23 cellular contexts compared by ENCODE assay signal in genomic region chr7:114095885-114096284, GRCh38.
DNase-seq lines count a peak whose midpoint lies in the region; ATAC-seq, FAIRE-seq and TF ChIP-seq lines count a peak whose summit lies in the region.
"Had no signal": no experiment of that assay in that cellular context is flagged by ENCODE, and none has a peak within 500 bp of the region (broad histone marks: within the 10 kb centered on the region; RNA-seq: fewer than 3 reads in every experiment).

No MANE protein-coding gene starts in this region.

- no peak overlapping the region for H3K4me2 ChIP-seq in HepG2 (ENCODE audit: low read depth, low read length)
- H3K4me2 ChIP-seq in K562 (ENCODE audit: insufficient read depth, low read length): no peak overlapping the region
- H3K4me2 ChIP-seq: BLaER1 had no signal

- no peak for TF ChIP-seq RAD21 in HepG2 (CRISPR knock-in tag; IDR thresholded peaks at IDR 0.05)
- TF ChIP-seq RAD21 in K562 (CRISPR knock-in tag; conservative IDR thresholded peaks at IDR 0.05 in 1 of 2, IDR thresholded peaks at IDR 0.05 in 1 of 2): no peak

- POLR2A ChIA-PET in HepG2 (lab: Yijun Ruan, JAX): no interaction called here
- POLR2A ChIA-PET in K562 (lab: Yijun Ruan, JAX): no interaction called here

- BruUV-seq in HepG2 (replicated peaks; lab: Mats Ljungman, UMichigan) (no TSS peak), K562 (replicated peaks; lab: Mats Ljungman, UMichigan) (no TSS peak)

- H3K9ac ChIP-seq in HepG2 (ENCODE audit: insufficient read depth, low read depth, low read length): no peak overlapping the region
- H3K9ac ChIP-seq in K562 (ENCODE audit: insufficient read depth in 1 of 2, low read depth in 2 of 2, low read length in 2 of 2): no peak overlapping the region
- H3K9ac ChIP-seq: BLaER1 had no signal

- H2AFZ ChIP-seq in HepG2 (ENCODE audit: low read length): no peak overlapping the region
- H2AFZ ChIP-seq in K562 (ENCODE audit: low read depth, low read length): no peak overlapping the region

- H3K9me3 ChIP-seq in HepG2 (ENCODE audit: low read length): no peaks in the 10 kb centered on the region
- H3K9me3 ChIP-seq in right lobe of liver: no peaks in the 10 kb centered on the region
- H3K9me3 ChIP-seq in K562 (replicated peaks; ENCODE audit: control insufficient read depth, insufficient read depth, low read depth, low read length): no peaks in the 10 kb centered on the region
- H3K9me3 ChIP-seq: BE2C, BLaER1 had no signal

- TF ChIP-seq POLR2A in HepG2 (IDR thresholded peaks at IDR 0.05; ENCODE audit: insufficient read depth in 1 of 2, low read depth in 2 of 2, low read length in 2 of 2) (no peak), right lobe of liver (IDR thresholded peaks at IDR 0.05) (no peak), K562 (conservative IDR thresholded peaks at IDR 0.05) (no peak)

- no peak overlapping the region for H3K4me3 ChIP-seq in HepG2 (replicated peaks in 1 of 3; ENCODE audit: insufficient read depth in 1 of 3, low read depth in 2 of 3, low read length in 3 of 3)
- H3K4me3 ChIP-seq in right lobe of liver: no peak overlapping the region
- no peak overlapping the region for H3K4me3 ChIP-seq in K562
- H3K4me3 ChIP-seq: BLaER1, GM12878 had no signal

- H3K27ac ChIP-seq in HepG2 (ENCODE audit: extremely low read length, insufficient read depth, low read length): no peak overlapping the region
- H3K27ac ChIP-seq in right lobe of liver: no peak overlapping the region
- H3K27ac ChIP-seq in K562 (ENCODE audit: extremely low read depth, low read depth, low read length): no peak overlapping the region
- H3K27ac ChIP-seq: 22Rv1, BLaER1 had no signal

- FAIRE-seq in HepG2 (lab: Jason Lieb, UNC) (no peak), K562 (lab: Jason Lieb, UNC) (no peak)
- FAIRE-seq: GM12878, GM19239 had no signal

- in situ Hi-C loops in HepG2 (cut with HindIII; ENCODE audit: extremely low pct_ligation_motif_present, low pct_unique_long_range_greater_than_20kb) (loop anchor here (25.0 kb wide), 1 partner anchor 316 kb away; the partner anchor contains the start of gene FOXP2), K562 (cut with MboI) (no loop called here)

- intact Hi-C loops in HepG2 (cut with micrococcal nuclease; ENCODE audit: unreplicated experiment) (no loop called here), right lobe of liver (cut with DNase I) (no loop called here), K562 (cut with micrococcal nuclease) (no loop called here)

- no peaks in the 10 kb centered on the region for H3K36me3 ChIP-seq in HepG2 (replicated peaks in 1 of 2; ENCODE audit: control insufficient read depth in 1 of 2, insufficient read depth in 2 of 2, low read length in 2 of 2)
- no peaks in the 10 kb centered on the region for H3K36me3 ChIP-seq in right lobe of liver
- no peaks in the 10 kb centered on the region for H3K36me3 ChIP-seq in K562 (ENCODE audit: control insufficient read depth, insufficient read depth, low read length)
- H3K36me3 ChIP-seq: BE2C, BLaER1 had no signal

- ATAC-seq in HepG2 (no peak), right lobe of liver (no peak), K562 (no peak), HG03457 (IDR thresholded peaks at IDR 0.05; ENCODE audit: unreplicated experiment) (no peak)
- ATAC-seq: GM12878 had no signal

- no peaks in the 10 kb centered on the region for H3K9me1 ChIP-seq in K562 (ENCODE audit: control insufficient read depth, insufficient read depth, low read length)

- H3K27me3 ChIP-seq in HepG2 (ENCODE audit: control insufficient read depth in 1 of 2, insufficient read depth in 2 of 2, low read length in 2 of 2): no peaks in the 10 kb centered on the region
- H3K27me3 ChIP-seq in right lobe of liver: no peaks in the 10 kb centered on the region
- H3K27me3 ChIP-seq in K562 (ENCODE audit: control insufficient read depth in 2 of 2, insufficient read depth in 2 of 2, low read length in 2 of 2): no peaks in the 10 kb centered on the region
- H3K27me3 ChIP-seq: BE2C, BLaER1 had no signal

- H4K20me1 ChIP-seq in HepG2 (ENCODE audit: insufficient read depth, low read length) (no peaks in the 10 kb centered on the region), K562 (replicated peaks; ENCODE audit: control insufficient read depth, insufficient read depth, low read length) (no peaks in the 10 kb centered on the region)
- H4K20me1 ChIP-seq: BLaER1 had no signal

- TF ChIP-seq EP300 in HepG2 (IDR thresholded peaks at IDR 0.05; ENCODE audit: low read depth in 2 of 2, low read length in 2 of 2): no peak
- TF ChIP-seq EP300 in HepG2 (CRISPR knock-in tag; IDR thresholded peaks at IDR 0.05; ENCODE audit: borderline replicate concordance): no peak
- no peak for TF ChIP-seq EP300 in K562 (IDR thresholded peaks at IDR 0.05; ENCODE audit: low read length)

- no peak for TF ChIP-seq CTCF in HepG2 (CRISPR knock-in tag; IDR thresholded peaks at IDR 0.05)
- TF ChIP-seq CTCF in right lobe of liver (IDR thresholded peaks at IDR 0.05): no peak
- no peak for TF ChIP-seq CTCF in K562 (IDR thresholded peaks at IDR 0.05 in 2 of 3, conservative IDR thresholded peaks at IDR 0.05 in 1 of 3; ENCODE audit: insufficient read depth in 2 of 3, low read depth in 1 of 3, low read length in 3 of 3)

- CTCF ChIA-PET in HepG2 (lab: Yijun Ruan, JAX; ENCODE audit: low intra/inter-chr PET ratio, low total read pairs): no interaction called here
- CTCF ChIA-PET in K562 (lab: Yijun Ruan, JAX; ENCODE audit: low intra/inter-chr PET ratio): no interaction called here

- 2% methylated on average over 4 of the region's 4 CpGs for WGBS in HepG2 (ENCODE audit: low lambda C conversion rate)
- 88% methylated on average over 4 of the region's 4 CpGs for WGBS in right lobe of liver (ENCODE audit: insufficient coverage, low coverage, low lambda C conversion rate, missing lambda C conversion rate)
- under 1% methylated on average over 4 of the region's 4 CpGs for WGBS in K562 (ENCODE audit: insufficient coverage, low coverage, missing lambda C conversion rate)

- DNase-seq in HepG2 (ENCODE audit: low spot score) (no peak), right lobe of liver (no peak), K562 (ENCODE audit: extremely low read depth in 1 of 4, low spot score in 3 of 4) (no peak), foreskin melanocyte (no peak)
- DNase-seq: ACHN; BE2C; C1 segment of cervical spinal cord; CD4-positive, alpha-beta memory T cell; CD4-positive, CD25-positive, alpha-beta regulatory T cell; CD8-positive, alpha-beta memory T cell; COR-L47; DMS 273 treated with DMSO at 0.1 percent for 48 hours; DMS153; DMS53; DMS79; DND-41; EL; GDM1 had no signal

- H3K4me1 ChIP-seq in HepG2 (ENCODE audit: insufficient read depth, low read length) (no peaks in the 10 kb centered on the region), right lobe of liver (peaks cover 0 to 7% (median 0%) of the 10 kb centered on the region in 4 donors), K562 (replicated peaks in 1 of 2; ENCODE audit: control insufficient read depth in 2 of 2, insufficient read depth in 2 of 2, low read length in 2 of 2) (no peaks in the 10 kb centered on the region)
- H3K4me1 ChIP-seq: BE2C, BLaER1 had no signal

- H3K79me2 ChIP-seq in HepG2 (ENCODE audit: insufficient read depth, low read length) (no peaks in the 10 kb centered on the region), K562 (ENCODE audit: control insufficient read depth, insufficient read depth, low read length) (no peaks in the 10 kb centered on the region)

TF ChIP-seq in HepG2, 621 proteins besides CTCF, POLR2A, EP300 and RAD21 (continues in another document):
- TF ChIP-seq NR0B2 (CRISPR knock-in tag; IDR thresholded peaks at IDR 0.05): no peak
- peak; percentile 66; the same call in 1 of the 2 replicates for TF ChIP-seq RAD51 (IDR thresholded peaks at IDR 0.05; ENCODE audit: borderline replicate concordance)
- no peak for TF ChIP-seq ZBTB46 (CRISPR knock-in tag; IDR thresholded peaks at IDR 0.05; ENCODE audit: borderline replicate concordance)

TF ChIP-seq in K562, 482 proteins besides CTCF, POLR2A, EP300 and RAD21:
- TF ChIP-seq TFE3 (CRISPR knock-in tag; IDR thresholded peaks at IDR 0.05) (peak; percentile 88), ARID1B (IDR thresholded peaks at IDR 0.05) (no peak), SAFB2 (IDR thresholded peaks at IDR 0.05; ENCODE audit: borderline replicate concordance, low read depth, low read length, severe bottlenecking) (no peak)

Comparison
In these comparisons a context has a peak if more than half of its experiments do, and no peak if none do; other contexts are left out.
1. Of the 241 proteins assayed by ChIP-seq in both HepG2 and K562: peak only in HepG2: RAD51; only in K562: TFE3; in both: none; in neither: 239.